10 cellular contexts compared by ENCODE assay signal in genomic region chr13:33367931-33368330, GRCh38.
DNase-seq lines count a peak whose midpoint lies in the region; ATAC-seq and TF ChIP-seq lines count a peak whose summit lies in the region.
"Had no signal": no experiment of that assay in that cellular context is flagged by ENCODE, and none has a peak within 500 bp of the region (broad histone marks: within the 10 kb centered on the region; RNA-seq: fewer than 3 reads in every experiment).

No MANE protein-coding gene starts in this region.

- intact Hi-C loops in testis (cut with DNase I; ENCODE audit: low total_unique reads) (no loop called here), ascending aorta (cut with DNase I) (no loop called here)

- WGBS in testis, 2 donors = 54 to 56% methylated on average over 5 of the region's 5 CpGs

- no peak for TF ChIP-seq CTCF in fibroblast of mammary gland (conservative IDR thresholded peaks at IDR 0.05; ENCODE audit: control insufficient read depth, insufficient read depth, low read depth, low read length)
- no peak for TF ChIP-seq CTCF in testis (IDR thresholded peaks at IDR 0.05)
- TF ChIP-seq CTCF in ascending aorta (IDR thresholded peaks at IDR 0.05) = no peak

- DNase-seq in NAMALWA (ENCODE audit: low spot score) = peak; percentile 19
- DNase-seq in fibroblast of mammary gland (ENCODE audit: low read depth) = peak; percentile 19
- no peak for DNase-seq in testis
- DNase-seq in NCI-H1436 treated with DMSO at 0.1 percent for 48 hours (lab: John Stamatoyannopoulos, UW) = no peak
- no peak for DNase-seq in ascending aorta (ENCODE audit: low spot score in 2 of 2)
- DNase-seq: activated CD4-positive, alpha-beta T cell treated with anti-CD3 and anti-CD28 coated beads, Interleukin-2, amount 10 ng/mL, durations not matched to agents 7 days and 5 days had no signal

- TF ChIP-seq POLR2A in testis (IDR thresholded peaks at IDR 0.05) = no peak

- H3K27me3 ChIP-seq in BLaER1 (no peaks in the 10 kb centered on the region), testis (no peaks in the 10 kb centered on the region), ascending aorta (no peaks in the 10 kb centered on the region)

- H3K4me3 ChIP-seq in BLaER1 (no peak overlapping the region), fibroblast of mammary gland (ENCODE audit: control insufficient read depth, low read depth, low read length) (no peak overlapping the region), testis (no peak overlapping the region), ascending aorta (no peak overlapping the region)

- H3K4me2 ChIP-seq in BLaER1 = peak overlapping the region; percentile 64
- H3K4me2 ChIP-seq: KMS-11 had no signal

- H3K9me3 ChIP-seq in BLaER1 (no peaks in the 10 kb centered on the region), testis (no peaks in the 10 kb centered on the region), ascending aorta (no peaks in the 10 kb centered on the region)

- ATAC-seq in GM19463 (IDR thresholded peaks at IDR 0.05; ENCODE audit: unreplicated experiment) = peak; percentile 79
- ATAC-seq in GM21737 (IDR thresholded peaks at IDR 0.05; ENCODE audit: unreplicated experiment) = no peak

- H3K27ac ChIP-seq in BLaER1 (peak overlapping the region; percentile 12; the same call in 1 of the 2 replicates), testis (no peak overlapping the region), ascending aorta (no peak overlapping the region)
- H3K27ac ChIP-seq: KMS-11 had no signal

- peaks cover 21% of the 10 kb centered on the region for H3K4me1 ChIP-seq in BLaER1
- H3K4me1 ChIP-seq in testis = no peaks in the 10 kb centered on the region
- H3K4me1 ChIP-seq in ascending aorta = no peaks in the 10 kb centered on the region

- no peak overlapping the region for H3K9ac ChIP-seq in BLaER1
- H3K9ac ChIP-seq: KMS-11 had no signal

- H4K20me1 ChIP-seq in BLaER1 = no peaks in the 10 kb centered on the region

- H3K36me3 ChIP-seq in BLaER1 (no peaks in the 10 kb centered on the region), testis (ENCODE audit: low read depth, missing control alignments) (no peaks in the 10 kb centered on the region), ascending aorta (no peaks in the 10 kb centered on the region)

Comparison
In these comparisons a context has a peak if more than half of its experiments do, and no peak if none do; other contexts are left out.
1. DNase-seq: peak in NAMALWA (single experiment) and fibroblast of mammary gland (single experiment); none in testis (single experiment), NCI-H1436 treated with DMSO at 0.1 percent for 48 hours (single experiment) and ascending aorta (0 of 2).